1 cellular context compared by ENCODE assay signal in genomic region chr1:16076871-16077250, GRCh38.
TF ChIP-seq lines count a peak whose summit lies in the region.

No MANE protein-coding gene starts in this region.

TF ChIP-seq in K562, 482 proteins besides CTCF, POLR2A, EP300 and RAD21:
- TF ChIP-seq ATF1 (CRISPR knock-in tag; IDR thresholded peaks at IDR 0.05) (no peak), ATF1 (tag; IDR thresholded peaks at IDR 0.05) (no peak), POLR2AphosphoS2 (IDR thresholded peaks at IDR 0.05; ENCODE audit: low read length) (no peak), E2F8 (IDR thresholded peaks at IDR 0.05; ENCODE audit: low read depth, partially characterized antibody) (no peak), ILK (tag; IDR thresholded peaks at IDR 0.05; ENCODE audit: borderline replicate concordance, low read depth) (no peak), ZNF224 (CRISPR knock-in tag; IDR thresholded peaks at IDR 0.05) (0 out of 2 replicates have a peak, but pooled peaks have one; percentile 27), ZNF133 (CRISPR knock-in tag; IDR thresholded peaks at IDR 0.05) (no peak)
